36 cellular contexts compared by ENCODE assay signal in genomic region chr6:98783578-98783977, GRCh38. TPM values are rescaled to one million over a fixed set of nuclear protein-coding genes. Genes with fewer than 3 reads are reported as not detected.
"Had no signal": no experiment of that assay in that cellular context is flagged by ENCODE, and none has a peak within 500 bp of the region (broad histone marks: within the 10 kb centered on the region; RNA-seq: fewer than 3 reads in every experiment).

No MANE protein-coding gene starts in this region.

- H3K36me3 ChIP-seq: adrenal gland, ascending aorta, brain microvascular endothelial cell, breast epithelium, cardiac muscle cell had no signal

- ATAC-seq: activated naive CD8-positive, alpha-beta T cell treated with anti-CD3 and anti-CD28 coated beads, Interleukin-2, amount 50 U/mL, for 24 hours; activated T-cell treated with anti-CD3 and anti-CD28 coated beads, Interleukin-2, amount 50 U/mL, for 4 hours; body of pancreas had no signal

- H3K4me1 ChIP-seq: adrenal gland, ascending aorta, body of pancreas, breast epithelium had no signal

- H3K27me3 ChIP-seq: ascending aorta, body of pancreas, brain microvascular endothelial cell, cardiac muscle cell had no signal

- H3K4me3 ChIP-seq: adrenal gland, ascending aorta, body of pancreas, breast epithelium, cardiac muscle cell had no signal

- DNase-seq: activated effector memory CD4-positive, alpha-beta T cell treated with anti-CD3 and anti-CD28 coated beads, Interleukin-2, amount 50 U/mL, for 16 hours; activated effector memory CD4-positive, alpha-beta T cell treated with Interleukin-2 at 50 U/mL for 16 hours; activated gamma-delta T cell; activated gamma-delta T cell treated with Interleukin-2 at 50 U/mL for 16 hours; activated naive CD4-positive, alpha-beta T cell; activated naive CD4-positive, alpha-beta T cell treated with anti-CD3 and anti-CD28 coated beads for 36 hours; activated naive CD4-positive, alpha-beta T cell treated with anti-CD3 and anti-CD28 coated beads, Interleukin-2, amount 10 ng/mL, durations not matched to agents 7 days and 5 days; activated naive CD4-positive, alpha-beta T cell treated with anti-CD3 and anti-CD28 coated beads, Interleukin-2, amount 50 U/mL, for 16 hours; activated naive CD4-positive, alpha-beta T cell treated with Interleukin-2 at 50 U/mL for 16 hours; activated naive CD8-positive, alpha-beta T cell treated with anti-CD3 and anti-CD28 coated beads for 36 hours; activated naive CD8-positive, alpha-beta T cell treated with anti-CD3 and anti-CD28 coated beads, Interleukin-2, amount 10 ng/mL, durations not matched to agents 7 days and 5 days; activated naive CD8-positive, alpha-beta T cell treated with anti-CD3 and anti-CD28 coated beads, Interleukin-2, amount 50 U/mL, for 24 hours; activated T-cell treated with anti-CD3 and anti-CD28 coated beads, Interleukin-2, amount 50 U/mL, for 4 hours; activated T-cell treated with anti-CD3 and anti-CD28 coated beads, Interleukin-2, amount 50 U/mL, for 48 hours; activated T-cell treated with anti-CD3 and anti-CD28 coated beads, Interleukin-2, amount 50 U/mL, for 72 hours; adrenal gland; amniotic stem cell; amygdala; anterior cingulate cortex; aorta; body of pancreas; brain microvascular endothelial cell; caudate nucleus; central memory CD4-positive, alpha-beta T cell; cerebellar nuclear complex had no signal

- H3K9me3 ChIP-seq: adrenal gland, ascending aorta, body of pancreas, breast epithelium had no signal

- FAIRE-seq: astrocyte, bronchial epithelial cell, colon had no signal

- H3K27ac ChIP-seq: adrenal gland, ascending aorta, body of pancreas, brain microvascular endothelial cell, breast epithelium, cardiac muscle cell had no signal

RNA-seq across cellular contexts. Expression of gene POU3F2, which starts 50.8 kb away (rescaled TPM):
- total RNA-seq: activated naive CD4-positive, alpha-beta T cell treated with anti-CD3 and anti-CD28 coated beads for 36 hours; activated naive CD4-positive, alpha-beta T cell treated with anti-CD3 and anti-CD28 coated beads, Interleukin-2, amount 50 U/mL, for 72 hours; activated naive CD8-positive, alpha-beta T cell treated with anti-CD3 and anti-CD28 coated beads for 36 hours; activated naive CD8-positive, alpha-beta T cell treated with anti-CD3 and anti-CD28 coated beads, Interleukin-2, amount 10 ng/mL, durations not matched to agents 7 days and 5 days; activated T-cell treated with anti-CD3 and anti-CD28 coated beads, Interleukin-2, amount 50 U/mL, for 4 hours; activated T-cell treated with anti-CD3 and anti-CD28 coated beads, Interleukin-2, amount 50 U/mL, for 72 hours; activated T-helper 1 cell treated with anti-CD3 and anti-CD28 coated beads, Interleukin-12 subunit alpha, Interleukin-12 subunit beta, Interleukin-2, Interleukin-4 antibody, amounts not matched to agents 30 ng/mL and 10 ng/mL and 1 ng/mL, durations not matched to agents 14 hours and 24 hours and 36 hours; activated T-helper 17 cell treated with anti-CD3 and anti-CD28 coated beads, Interleukin-2, amount 50 U/mL, for 72 hours; activated T-helper 2 cell treated with anti-CD3 and anti-CD28 coated beads, Interferon-gamma antibody, Interleukin-2, Interleukin-4, amounts not matched to agents 10 μg/mL and 5 μg/mL and 100 μg/mL, durations not matched to agents 14 hours and 24 hours and 36 hours; aorta; ascending aorta; body of pancreas; breast epithelium; bronchial epithelial cell had no signal
- polyA plus RNA-seq: adipose tissue, aorta had no signal
